ENCODE assay signal across 22 cellular contexts in genomic region chr9:91939953-91940352, GRCh38. TPM values are rescaled to one million over a fixed set of nuclear protein-coding genes. Genes with fewer than 3 reads are reported as not detected.
"Had no signal": no experiment of that assay in that cellular context is flagged by ENCODE, and none has a peak within 500 bp of the region (broad histone marks: within the 10 kb centered on the region; RNA-seq: fewer than 3 reads in every experiment).

No MANE protein-coding gene starts in this region.

- H3K27me3 ChIP-seq: body of pancreas, cardiac muscle cell had no signal

- H3K4me1 ChIP-seq: body of pancreas, gastrocnemius medialis, heart left ventricle, parathyroid adenoma had no signal

- ATAC-seq: activated CD4-positive, CD25-positive, alpha-beta regulatory T cell treated with anti-CD3 and anti-CD28 coated beads, Interleukin-2, amount 50 U/mL, for 24 hours; activated CD8-positive, alpha-beta T cell treated with anti-CD3 and anti-CD28 coated beads for 36 hours; activated naive CD8-positive, alpha-beta T cell treated with anti-CD3 and anti-CD28 coated beads, Interleukin-2, amount 50 U/mL, for 24 hours; body of pancreas; gastrocnemius medialis; heart left ventricle; left lobe of liver; lower lobe of right lung; natural killer cell; SK-N-SH treated with all-trans-retinoic acid at 6 μM for 48 hours had no signal

- H3K27ac ChIP-seq: body of pancreas, cardiac muscle cell, gastrocnemius medialis, lower lobe of right lung, parathyroid adenoma had no signal

- H3K27ac Mint-ChIP-seq: activated CD4-positive, alpha-beta T cell treated with anti-CD3 and anti-CD28 coated beads, Interleukin-2, amount 10 ng/mL, durations not matched to agents 7 days and 5 days; activated CD8-positive, alpha-beta T cell treated with anti-CD3 and anti-CD28 coated beads for 36 hours; activated naive CD8-positive, alpha-beta T cell treated with anti-CD3 and anti-CD28 coated beads, Interleukin-2, amount 50 U/mL, for 24 hours; activated T-helper 1 cell treated with anti-CD3 and anti-CD28 coated beads, Interleukin-12 subunit alpha, Interleukin-12 subunit beta, Interleukin-2, Interleukin-4 antibody, amounts not matched to agents 30 ng/mL and 10 ng/mL and 1 ng/mL, durations not matched to agents 14 hours and 24 hours and 36 hours; natural killer cell had no signal

- H3K9me3 ChIP-seq: body of pancreas, esophagus squamous epithelium, gastrocnemius medialis, heart left ventricle, lower lobe of right lung had no signal

- H3K36me3 Mint-ChIP-seq: natural killer cell had no signal

- H3K9ac ChIP-seq: parathyroid adenoma had no signal

- H3K36me3 ChIP-seq: cardiac muscle cell, esophagus squamous epithelium, gastrocnemius medialis, heart left ventricle, lower lobe of right lung had no signal

- H3K9me3 Mint-ChIP-seq: activated CD4-positive, alpha-beta T cell treated with anti-CD3 and anti-CD28 coated beads, Interleukin-2, amount 10 ng/mL, durations not matched to agents 7 days and 5 days; activated CD8-positive, alpha-beta T cell treated with anti-CD3 and anti-CD28 coated beads for 36 hours; activated naive CD8-positive, alpha-beta T cell treated with anti-CD3 and anti-CD28 coated beads, Interleukin-2, amount 50 U/mL, for 24 hours; activated T-helper 1 cell treated with anti-CD3 and anti-CD28 coated beads, Interleukin-12 subunit alpha, Interleukin-12 subunit beta, Interleukin-2, Interleukin-4 antibody, amounts not matched to agents 30 ng/mL and 10 ng/mL and 1 ng/mL, durations not matched to agents 14 hours and 24 hours and 36 hours; natural killer cell had no signal

- H3K4me1 Mint-ChIP-seq: activated naive CD8-positive, alpha-beta T cell treated with anti-CD3 and anti-CD28 coated beads, Interleukin-2, amount 50 U/mL, for 24 hours; natural killer cell had no signal

- H2AFZ ChIP-seq: parathyroid adenoma had no signal

- H3K4me3 ChIP-seq: body of pancreas, cardiac muscle cell, esophagus squamous epithelium, gastrocnemius medialis, heart left ventricle, lower lobe of right lung had no signal

- DNase-seq: activated CD4-positive, alpha-beta T cell treated with anti-CD3 and anti-CD28 coated beads, Interleukin-2, amount 10 ng/mL, durations not matched to agents 7 days and 5 days; activated CD8-positive, alpha-beta T cell treated with anti-CD3 and anti-CD28 coated beads for 36 hours; activated gamma-delta T cell; activated naive CD4-positive, alpha-beta T cell treated with anti-CD3 and anti-CD28 coated beads, Interleukin-2, amount 50 U/mL, for 16 hours; activated naive CD8-positive, alpha-beta T cell treated with anti-CD3 and anti-CD28 coated beads, Interleukin-2, amount 50 U/mL, for 24 hours; anterior cingulate cortex; body of pancreas; dermis blood vessel endothelial cell; effector CD8-positive, alpha-beta T cell; esophagus squamous epithelium; gastrocnemius medialis; heart left ventricle; lower lobe of right lung; natural killer cell; stimulated activated CD4-positive, alpha-beta T cell treated with anti-CD3 and anti-CD28 coated beads, Interleukin-2, amount 100 ng/mL, for 48 hours; stimulated activated naive CD4-positive, alpha-beta T cell had no signal

- H3K4me3 Mint-ChIP-seq: activated CD4-positive, alpha-beta T cell treated with anti-CD3 and anti-CD28 coated beads, Interleukin-2, amount 10 ng/mL, durations not matched to agents 7 days and 5 days; activated CD8-positive, alpha-beta T cell treated with anti-CD3 and anti-CD28 coated beads for 36 hours; activated naive CD8-positive, alpha-beta T cell treated with anti-CD3 and anti-CD28 coated beads, Interleukin-2, amount 50 U/mL, for 24 hours; activated T-helper 1 cell treated with anti-CD3 and anti-CD28 coated beads, Interleukin-12 subunit alpha, Interleukin-12 subunit beta, Interleukin-2, Interleukin-4 antibody, amounts not matched to agents 30 ng/mL and 10 ng/mL and 1 ng/mL, durations not matched to agents 14 hours and 24 hours and 36 hours; natural killer cell had no signal

RNA-seq across cellular contexts. Expression of gene ROR2, which starts 10.1 kb away (rescaled TPM):
- total RNA-seq: activated CD8-positive, alpha-beta T cell treated with anti-CD3 and anti-CD28 coated beads for 36 hours had no signal
